1 cellular context compared by ENCODE assay signal in the genomic region with DNA sequence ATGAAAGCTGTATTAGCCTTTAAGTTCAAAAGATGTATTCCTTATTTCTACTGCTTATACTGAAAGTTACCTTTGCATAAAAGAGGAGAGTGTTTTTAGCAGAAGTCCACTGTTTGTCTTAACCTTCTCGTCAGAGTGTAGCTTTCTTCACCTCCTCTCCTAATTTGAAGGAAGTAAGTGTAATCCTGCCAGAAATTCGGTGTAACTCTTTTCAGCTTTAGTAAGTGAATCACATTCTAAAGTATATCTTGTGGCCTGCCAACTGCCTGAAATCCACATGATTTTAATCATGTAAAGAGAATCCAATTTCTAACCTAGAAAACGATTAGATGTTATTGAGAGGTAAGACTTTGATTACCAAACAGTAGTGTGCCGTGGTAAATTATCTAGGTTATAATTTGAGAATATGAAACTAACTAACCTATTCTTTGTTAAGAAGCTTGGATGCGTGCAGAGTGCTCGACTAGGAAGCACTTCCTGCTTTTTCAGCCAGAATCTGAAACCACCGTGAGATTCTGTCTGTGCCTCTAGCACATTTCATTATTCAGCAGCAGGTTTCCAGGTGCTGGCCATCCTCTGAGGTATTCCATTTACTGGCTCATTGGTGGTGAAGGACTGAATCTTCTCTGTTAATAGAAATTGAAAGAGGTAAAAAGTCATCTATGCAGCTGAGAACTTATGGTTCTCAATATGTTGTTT.
TF ChIP-seq lines count a peak whose summit lies in the region.

No MANE protein-coding gene starts in this region.

TF ChIP-seq in GM12878, 131 proteins besides CTCF, POLR2A, EP300 and RAD21:
- TF ChIP-seq, protein P1, sequence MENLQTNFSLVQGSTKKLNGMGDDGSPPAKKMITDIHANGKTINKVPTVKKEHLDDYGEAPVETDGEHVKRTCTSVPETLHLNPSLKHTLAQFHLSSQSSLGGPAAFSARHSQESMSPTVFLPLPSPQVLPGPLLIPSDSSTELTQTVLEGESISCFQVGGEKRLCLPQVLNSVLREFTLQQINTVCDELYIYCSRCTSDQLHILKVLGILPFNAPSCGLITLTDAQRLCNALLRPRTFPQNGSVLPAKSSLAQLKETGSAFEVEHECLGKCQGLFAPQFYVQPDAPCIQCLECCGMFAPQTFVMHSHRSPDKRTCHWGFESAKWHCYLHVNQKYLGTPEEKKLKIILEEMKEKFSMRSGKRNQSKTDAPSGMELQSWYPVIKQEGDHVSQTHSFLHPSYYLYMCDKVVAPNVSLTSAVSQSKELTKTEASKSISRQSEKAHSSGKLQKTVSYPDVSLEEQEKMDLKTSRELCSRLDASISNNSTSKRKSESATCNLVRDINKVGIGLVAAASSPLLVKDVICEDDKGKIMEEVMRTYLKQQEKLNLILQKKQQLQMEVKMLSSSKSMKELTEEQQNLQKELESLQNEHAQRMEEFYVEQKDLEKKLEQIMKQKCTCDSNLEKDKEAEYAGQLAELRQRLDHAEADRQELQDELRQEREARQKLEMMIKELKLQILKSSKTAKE (IDR thresholded peaks at IDR 0.05; ENCODE audit: low read depth, poor library complexity, severe bottlenecking) = no peak
- TF ChIP-seq, protein P2, sequence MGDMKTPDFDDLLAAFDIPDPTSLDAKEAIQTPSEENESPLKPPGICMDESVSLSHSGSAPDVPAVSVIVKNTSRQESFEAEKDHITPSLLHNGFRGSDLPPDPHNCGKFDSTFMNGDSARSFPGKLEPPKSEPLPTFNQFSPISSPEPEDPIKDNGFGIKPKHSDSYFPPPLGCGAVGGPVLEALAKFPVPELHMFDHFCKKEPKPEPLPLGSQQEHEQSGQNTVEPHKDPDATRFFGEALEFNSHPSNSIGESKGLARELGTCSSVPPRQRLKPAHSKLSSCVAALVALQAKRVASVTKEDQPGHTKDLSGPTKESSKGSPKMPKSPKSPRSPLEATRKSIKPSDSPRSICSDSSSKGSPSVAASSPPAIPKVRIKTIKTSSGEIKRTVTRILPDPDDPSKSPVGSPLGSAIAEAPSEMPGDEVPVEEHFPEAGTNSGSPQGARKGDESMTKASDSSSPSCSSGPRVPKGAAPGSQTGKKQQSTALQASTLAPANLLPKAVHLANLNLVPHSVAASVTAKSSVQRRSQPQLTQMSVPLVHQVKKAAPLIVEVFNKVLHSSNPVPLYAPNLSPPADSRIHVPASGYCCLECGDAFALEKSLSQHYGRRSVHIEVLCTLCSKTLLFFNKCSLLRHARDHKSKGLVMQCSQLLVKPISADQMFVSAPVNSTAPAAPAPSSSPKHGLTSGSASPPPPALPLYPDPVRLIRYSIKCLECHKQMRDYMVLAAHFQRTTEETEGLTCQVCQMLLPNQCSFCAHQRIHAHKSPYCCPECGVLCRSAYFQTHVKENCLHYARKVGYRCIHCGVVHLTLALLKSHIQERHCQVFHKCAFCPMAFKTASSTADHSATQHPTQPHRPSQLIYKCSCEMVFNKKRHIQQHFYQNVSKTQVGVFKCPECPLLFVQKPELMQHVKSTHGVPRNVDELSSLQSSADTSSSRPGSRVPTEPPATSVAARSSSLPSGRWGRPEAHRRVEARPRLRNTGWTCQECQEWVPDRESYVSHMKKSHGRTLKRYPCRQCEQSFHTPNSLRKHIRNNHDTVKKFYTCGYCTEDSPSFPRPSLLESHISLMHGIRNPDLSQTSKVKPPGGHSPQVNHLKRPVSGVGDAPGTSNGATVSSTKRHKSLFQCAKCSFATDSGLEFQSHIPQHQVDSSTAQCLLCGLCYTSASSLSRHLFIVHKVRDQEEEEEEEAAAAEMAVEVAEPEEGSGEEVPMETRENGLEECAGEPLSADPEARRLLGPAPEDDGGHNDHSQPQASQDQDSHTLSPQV (IDR thresholded peaks at IDR 0.05) = no peak
- TF ChIP-seq SPI1 (IDR thresholded peaks at IDR 0.05; ENCODE audit: borderline replicate concordance, insufficient read depth, low read depth, low read length) = peak; percentile 67; the same call in 1 of the 2 replicates
- peak; percentile 4; the same call in 1 of the 2 replicates for TF ChIP-seq FOXM1 (IDR thresholded peaks at IDR 0.05; ENCODE audit: low read depth, low read length)
- TF ChIP-seq IRF4 (IDR thresholded peaks at IDR 0.05; ENCODE audit: low read depth, low read length) = no peak
